ENCODE assay signal across 2 cellular contexts in the genomic region with DNA sequence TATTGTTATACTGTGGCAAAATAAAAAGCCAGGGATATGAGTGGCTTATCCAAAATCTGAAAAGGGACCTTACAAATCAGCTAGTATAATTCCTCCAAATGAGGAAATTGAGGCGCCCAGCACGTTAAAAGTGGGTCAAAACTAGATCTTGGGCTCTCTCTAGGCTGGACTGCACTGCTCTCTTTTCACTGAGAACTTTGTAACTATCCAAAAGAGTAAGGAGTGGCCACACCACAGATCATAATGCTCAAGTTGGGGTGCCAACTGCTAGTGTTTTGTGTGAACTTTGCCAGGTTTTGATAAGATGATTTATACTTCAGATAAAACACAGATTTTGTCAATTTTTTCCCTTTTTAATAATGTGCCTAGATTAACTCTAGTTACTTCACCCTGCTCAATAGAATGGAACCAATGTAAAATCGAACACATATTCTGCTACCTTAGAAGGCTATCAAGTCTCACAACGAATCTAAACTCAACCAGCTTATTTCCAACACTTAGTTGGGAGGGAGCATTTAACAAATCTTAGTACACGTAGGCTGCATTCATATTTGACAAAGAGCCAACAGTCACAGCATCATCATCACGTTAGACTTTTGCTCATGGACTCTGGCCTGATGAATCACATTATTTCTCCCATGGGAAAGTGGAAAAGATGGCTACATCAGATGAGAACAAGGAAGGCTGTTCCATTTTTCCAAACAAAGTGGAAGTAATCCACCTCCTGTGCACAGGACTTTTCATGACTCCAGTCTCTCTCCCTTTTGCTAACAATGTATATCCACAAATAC.
TF ChIP-seq lines count a peak whose summit lies in the region.

No MANE protein-coding gene starts in this region.

TF ChIP-seq in SK-N-SH, 30 proteins besides CTCF, POLR2A, EP300 and RAD21 (continued from another document):
- TF ChIP-seq, protein P1, sequence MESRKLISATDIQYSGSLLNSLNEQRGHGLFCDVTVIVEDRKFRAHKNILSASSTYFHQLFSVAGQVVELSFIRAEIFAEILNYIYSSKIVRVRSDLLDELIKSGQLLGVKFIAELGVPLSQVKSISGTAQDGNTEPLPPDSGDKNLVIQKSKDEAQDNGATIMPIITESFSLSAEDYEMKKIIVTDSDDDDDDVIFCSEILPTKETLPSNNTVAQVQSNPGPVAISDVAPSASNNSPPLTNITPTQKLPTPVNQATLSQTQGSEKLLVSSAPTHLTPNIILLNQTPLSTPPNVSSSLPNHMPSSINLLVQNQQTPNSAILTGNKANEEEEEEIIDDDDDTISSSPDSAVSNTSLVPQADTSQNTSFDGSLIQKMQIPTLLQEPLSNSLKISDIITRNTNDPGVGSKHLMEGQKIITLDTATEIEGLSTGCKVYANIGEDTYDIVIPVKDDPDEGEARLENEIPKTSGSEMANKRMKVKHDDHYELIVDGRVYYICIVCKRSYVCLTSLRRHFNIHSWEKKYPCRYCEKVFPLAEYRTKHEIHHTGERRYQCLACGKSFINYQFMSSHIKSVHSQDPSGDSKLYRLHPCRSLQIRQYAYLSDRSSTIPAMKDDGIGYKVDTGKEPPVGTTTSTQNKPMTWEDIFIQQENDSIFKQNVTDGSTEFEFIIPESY (IDR thresholded peaks at IDR 0.05; ENCODE audit: borderline replicate concordance, low read depth), result no peak
- no peak for TF ChIP-seq RCOR1 (IDR thresholded peaks at IDR 0.05; ENCODE audit: low read length)
- no peak for TF ChIP-seq NFIC (IDR thresholded peaks at IDR 0.05; ENCODE audit: borderline replicate concordance)
- TF ChIP-seq FOXJ3 (CRISPR knock-in tag; IDR thresholded peaks at IDR 0.05), result no peak
- TF ChIP-seq, protein P2, sequence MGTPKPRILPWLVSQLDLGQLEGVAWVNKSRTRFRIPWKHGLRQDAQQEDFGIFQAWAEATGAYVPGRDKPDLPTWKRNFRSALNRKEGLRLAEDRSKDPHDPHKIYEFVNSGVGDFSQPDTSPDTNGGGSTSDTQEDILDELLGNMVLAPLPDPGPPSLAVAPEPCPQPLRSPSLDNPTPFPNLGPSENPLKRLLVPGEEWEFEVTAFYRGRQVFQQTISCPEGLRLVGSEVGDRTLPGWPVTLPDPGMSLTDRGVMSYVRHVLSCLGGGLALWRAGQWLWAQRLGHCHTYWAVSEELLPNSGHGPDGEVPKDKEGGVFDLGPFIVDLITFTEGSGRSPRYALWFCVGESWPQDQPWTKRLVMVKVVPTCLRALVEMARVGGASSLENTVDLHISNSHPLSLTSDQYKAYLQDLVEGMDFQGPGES (IDR thresholded peaks at IDR 0.05; ENCODE audit: low read depth, low read length), result no peak
- no peak for TF ChIP-seq SIN3A (IDR thresholded peaks at IDR 0.05; ENCODE audit: borderline replicate concordance, low read depth, low read length)
- TF ChIP-seq TEAD4 (IDR thresholded peaks at IDR 0.05; ENCODE audit: borderline replicate concordance, insufficient read depth), result no peak
- TF ChIP-seq, protein P3, sequence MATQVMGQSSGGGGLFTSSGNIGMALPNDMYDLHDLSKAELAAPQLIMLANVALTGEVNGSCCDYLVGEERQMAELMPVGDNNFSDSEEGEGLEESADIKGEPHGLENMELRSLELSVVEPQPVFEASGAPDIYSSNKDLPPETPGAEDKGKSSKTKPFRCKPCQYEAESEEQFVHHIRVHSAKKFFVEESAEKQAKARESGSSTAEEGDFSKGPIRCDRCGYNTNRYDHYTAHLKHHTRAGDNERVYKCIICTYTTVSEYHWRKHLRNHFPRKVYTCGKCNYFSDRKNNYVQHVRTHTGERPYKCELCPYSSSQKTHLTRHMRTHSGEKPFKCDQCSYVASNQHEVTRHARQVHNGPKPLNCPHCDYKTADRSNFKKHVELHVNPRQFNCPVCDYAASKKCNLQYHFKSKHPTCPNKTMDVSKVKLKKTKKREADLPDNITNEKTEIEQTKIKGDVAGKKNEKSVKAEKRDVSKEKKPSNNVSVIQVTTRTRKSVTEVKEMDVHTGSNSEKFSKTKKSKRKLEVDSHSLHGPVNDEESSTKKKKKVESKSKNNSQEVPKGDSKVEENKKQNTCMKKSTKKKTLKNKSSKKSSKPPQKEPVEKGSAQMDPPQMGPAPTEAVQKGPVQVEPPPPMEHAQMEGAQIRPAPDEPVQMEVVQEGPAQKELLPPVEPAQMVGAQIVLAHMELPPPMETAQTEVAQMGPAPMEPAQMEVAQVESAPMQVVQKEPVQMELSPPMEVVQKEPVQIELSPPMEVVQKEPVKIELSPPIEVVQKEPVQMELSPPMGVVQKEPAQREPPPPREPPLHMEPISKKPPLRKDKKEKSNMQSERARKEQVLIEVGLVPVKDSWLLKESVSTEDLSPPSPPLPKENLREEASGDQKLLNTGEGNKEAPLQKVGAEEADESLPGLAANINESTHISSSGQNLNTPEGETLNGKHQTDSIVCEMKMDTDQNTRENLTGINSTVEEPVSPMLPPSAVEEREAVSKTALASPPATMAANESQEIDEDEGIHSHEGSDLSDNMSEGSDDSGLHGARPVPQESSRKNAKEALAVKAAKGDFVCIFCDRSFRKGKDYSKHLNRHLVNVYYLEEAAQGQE (IDR thresholded peaks at IDR 0.05; ENCODE audit: low read depth, low read length), result no peak

TF ChIP-seq in SK-N-SH treated with all-trans-retinoic acid at 6 μM for 48 hours, 23 proteins besides CTCF, POLR2A, EP300 and RAD21 (continued from another document):
- TF ChIP-seq, protein P4, sequence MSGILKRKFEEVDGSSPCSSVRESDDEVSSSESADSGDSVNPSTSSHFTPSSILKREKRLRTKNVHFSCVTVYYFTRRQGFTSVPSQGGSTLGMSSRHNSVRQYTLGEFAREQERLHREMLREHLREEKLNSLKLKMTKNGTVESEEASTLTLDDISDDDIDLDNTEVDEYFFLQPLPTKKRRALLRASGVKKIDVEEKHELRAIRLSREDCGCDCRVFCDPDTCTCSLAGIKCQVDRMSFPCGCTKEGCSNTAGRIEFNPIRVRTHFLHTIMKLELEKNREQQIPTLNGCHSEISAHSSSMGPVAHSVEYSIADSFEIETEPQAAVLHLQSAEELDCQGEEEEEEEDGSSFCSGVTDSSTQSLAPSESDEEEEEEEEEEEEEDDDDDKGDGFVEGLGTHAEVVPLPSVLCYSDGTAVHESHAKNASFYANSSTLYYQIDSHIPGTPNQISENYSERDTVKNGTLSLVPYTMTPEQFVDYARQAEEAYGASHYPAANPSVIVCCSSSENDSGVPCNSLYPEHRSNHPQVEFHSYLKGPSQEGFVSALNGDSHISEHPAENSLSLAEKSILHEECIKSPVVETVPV (CRISPR knock-in tag; IDR thresholded peaks at IDR 0.05), result no peak
- TF ChIP-seq ZNF565 (CRISPR knock-in tag; conservative IDR thresholded peaks at IDR 0.05; ENCODE audit: low read depth), result no peak
- no peak for TF ChIP-seq ISL1 (CRISPR knock-in tag; IDR thresholded peaks at IDR 0.05)
- TF ChIP-seq CSDC2 (CRISPR knock-in tag; IDR thresholded peaks at IDR 0.05), result no peak
- TF ChIP-seq ZNF8 (CRISPR knock-in tag; IDR thresholded peaks at IDR 0.05), result no peak
- no peak for TF ChIP-seq ZFP30 (CRISPR knock-in tag; IDR thresholded peaks at IDR 0.05)
